Comparison of ENCODE assay signal across 8 cellular contexts in the genomic region with DNA sequence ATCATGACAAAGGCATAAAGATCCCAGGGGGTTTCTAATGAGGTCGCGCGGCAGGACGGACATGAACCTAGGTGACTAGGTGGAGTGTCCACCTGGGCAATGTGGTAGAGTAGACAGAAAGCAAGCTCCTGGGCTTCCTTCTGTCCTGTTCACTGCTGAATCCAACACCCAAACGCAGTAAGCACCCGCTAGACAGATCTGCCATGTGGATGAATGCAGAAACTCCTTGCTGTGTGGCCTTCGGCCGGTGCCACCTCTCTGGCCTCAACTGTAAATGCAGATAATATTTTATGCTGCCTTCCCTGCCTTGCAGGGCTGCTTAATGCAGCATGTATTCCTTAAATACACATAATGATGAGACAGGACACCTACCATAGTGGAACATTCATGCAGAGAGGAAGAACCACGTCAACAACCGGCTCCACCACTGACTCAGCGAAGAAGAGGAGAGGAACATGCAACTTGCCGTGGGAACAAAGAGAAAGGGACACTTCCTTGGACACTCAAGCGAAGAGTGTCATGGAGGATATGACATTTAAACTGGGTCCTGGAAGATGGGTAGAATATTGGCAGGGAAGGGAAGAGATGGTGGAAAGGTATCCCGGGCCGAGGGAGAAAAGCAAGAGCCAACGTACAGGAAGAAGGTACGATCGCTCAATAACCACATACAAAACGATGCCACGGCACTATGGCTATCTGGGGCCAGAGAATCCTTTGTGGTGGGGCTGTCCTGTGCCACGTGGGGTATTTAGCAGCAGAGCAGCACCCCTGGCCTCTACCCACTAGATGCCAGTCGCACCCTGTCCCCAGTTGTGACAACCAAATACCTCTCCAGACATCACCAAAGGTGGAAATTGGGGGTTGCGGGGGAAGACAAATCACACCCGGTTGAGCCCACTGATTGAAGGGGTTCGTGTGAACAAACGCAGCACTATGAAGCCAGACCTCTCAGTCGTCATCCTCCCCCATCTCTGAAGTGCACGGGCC. TPM values are rescaled to one million over a fixed set of nuclear protein-coding genes. Genes with fewer than 3 reads are reported as not detected.
DNase-seq lines count a peak whose midpoint lies in the region; ATAC-seq and TF ChIP-seq lines count a peak whose summit lies in the region.

No MANE protein-coding gene starts in this region.

- no peaks in the 10 kb centered on the region for H3K27me3 ChIP-seq in upper lobe of right lung

- H3K36me3 Mint-ChIP-seq in activated naive CD8-positive, alpha-beta T cell treated with anti-CD3 and anti-CD28 coated beads, Interleukin-2, amount 50 U/mL, for 24 hours (ENCODE audit: low read depth): peaks cover 47% of the 10 kb centered on the region
- H3K36me3 Mint-ChIP-seq in mesothelial cell of epicardium: peaks cover 3% of the 10 kb centered on the region

- H3K27ac ChIP-seq in upper lobe of right lung: peak overlapping the region; percentile 49

- H3K4me3 Mint-ChIP-seq in activated naive CD8-positive, alpha-beta T cell treated with anti-CD3 and anti-CD28 coated beads, Interleukin-2, amount 50 U/mL, for 24 hours: peak overlapping the region; percentile 73
- H3K4me3 Mint-ChIP-seq in mesothelial cell of epicardium: no peak overlapping the region

- H3K36me3 ChIP-seq in upper lobe of right lung: no peaks in the 10 kb centered on the region

- intact Hi-C loops in upper lobe of right lung (cut with DNase I): no loop called here

- no peaks in the 10 kb centered on the region for H3K9me3 ChIP-seq in upper lobe of right lung

- H3K4me1 ChIP-seq in upper lobe of right lung: peaks cover 93% of the 10 kb centered on the region

- H3K9me3 Mint-ChIP-seq in activated naive CD8-positive, alpha-beta T cell treated with anti-CD3 and anti-CD28 coated beads, Interleukin-2, amount 50 U/mL, for 24 hours: no peaks in the 10 kb centered on the region
- H3K9me3 Mint-ChIP-seq in mesothelial cell of epicardium: no peaks in the 10 kb centered on the region

- H3K4me3 ChIP-seq in upper lobe of right lung: peak overlapping the region; percentile 16

- peak; percentile 45 for DNase-seq in activated gamma-delta T cell treated with Interleukin-2 at 50 U/mL for 16 hours
- DNase-seq in activated gamma-delta T cell (lab: John Stamatoyannopoulos, UW): no peak
- DNase-seq in activated naive CD8-positive, alpha-beta T cell treated with anti-CD3 and anti-CD28 coated beads, Interleukin-2, amount 50 U/mL, for 24 hours: peak; percentile 47
- no peak for DNase-seq in mesothelial cell of epicardium (ENCODE audit: low spot score in 2 of 2, unreplicated experiment in 2 of 2)
- DNase-seq in upper lobe of right lung: no peak
- DNase-seq in germinal center (ENCODE audit: low spot score): no peak
- no peak for DNase-seq in KG1 (lab: John Stamatoyannopoulos, UW)
- DNase-seq in islet precursor cell: no peak

- no peaks in the 10 kb centered on the region for H3K27me3 Mint-ChIP-seq in activated naive CD8-positive, alpha-beta T cell treated with anti-CD3 and anti-CD28 coated beads, Interleukin-2, amount 50 U/mL, for 24 hours
- H3K27me3 Mint-ChIP-seq in mesothelial cell of epicardium (ENCODE audit: low read depth): no peaks in the 10 kb centered on the region

- peak overlapping the region; percentile 93 for H3K27ac Mint-ChIP-seq in activated naive CD8-positive, alpha-beta T cell treated with anti-CD3 and anti-CD28 coated beads, Interleukin-2, amount 50 U/mL, for 24 hours
- peak overlapping the region; percentile 83 for H3K27ac Mint-ChIP-seq in mesothelial cell of epicardium

- ATAC-seq in activated naive CD8-positive, alpha-beta T cell treated with anti-CD3 and anti-CD28 coated beads, Interleukin-2, amount 50 U/mL, for 24 hours: peak; percentile 38
- ATAC-seq in upper lobe of right lung: peak; percentile 35

- peaks cover 100% of the 10 kb centered on the region for H3K4me1 Mint-ChIP-seq in activated naive CD8-positive, alpha-beta T cell treated with anti-CD3 and anti-CD28 coated beads, Interleukin-2, amount 50 U/mL, for 24 hours
- H3K4me1 Mint-ChIP-seq in mesothelial cell of epicardium: peaks cover 73% of the 10 kb centered on the region

- TF ChIP-seq CTCF in mesothelial cell of epicardium (IDR thresholded peaks at IDR 0.05; ENCODE audit: unreplicated experiment) (no peak), upper lobe of right lung (IDR thresholded peaks at IDR 0.05) (no peak)

RNA-seq across cellular contexts. Expression of a gene that starts 30.8 kb away (rescaled TPM):
- 321 to 346 TPM (median 341 TPM) in 3 replicates for total RNA-seq in mesothelial cell of epicardium
- total RNA-seq in upper lobe of right lung: 842 TPM

Comparison
In these comparisons a context has a peak if more than half of its experiments do, and no peak if none do; other contexts are left out.
1. DNase-seq: peak in activated gamma-delta T cell treated with Interleukin-2 at 50 U/mL for 16 hours (single experiment) and activated naive CD8-positive, alpha-beta T cell treated with anti-CD3 and anti-CD28 coated beads, Interleukin-2, amount 50 U/mL, for 24 hours (single experiment); none in activated gamma-delta T cell (single experiment), mesothelial cell of epicardium (0 of 2), upper lobe of right lung (single experiment), germinal center (single experiment), KG1 (single experiment) and islet precursor cell (single experiment).